ENCODE assay signal across 14 cellular contexts in the genomic region with DNA sequence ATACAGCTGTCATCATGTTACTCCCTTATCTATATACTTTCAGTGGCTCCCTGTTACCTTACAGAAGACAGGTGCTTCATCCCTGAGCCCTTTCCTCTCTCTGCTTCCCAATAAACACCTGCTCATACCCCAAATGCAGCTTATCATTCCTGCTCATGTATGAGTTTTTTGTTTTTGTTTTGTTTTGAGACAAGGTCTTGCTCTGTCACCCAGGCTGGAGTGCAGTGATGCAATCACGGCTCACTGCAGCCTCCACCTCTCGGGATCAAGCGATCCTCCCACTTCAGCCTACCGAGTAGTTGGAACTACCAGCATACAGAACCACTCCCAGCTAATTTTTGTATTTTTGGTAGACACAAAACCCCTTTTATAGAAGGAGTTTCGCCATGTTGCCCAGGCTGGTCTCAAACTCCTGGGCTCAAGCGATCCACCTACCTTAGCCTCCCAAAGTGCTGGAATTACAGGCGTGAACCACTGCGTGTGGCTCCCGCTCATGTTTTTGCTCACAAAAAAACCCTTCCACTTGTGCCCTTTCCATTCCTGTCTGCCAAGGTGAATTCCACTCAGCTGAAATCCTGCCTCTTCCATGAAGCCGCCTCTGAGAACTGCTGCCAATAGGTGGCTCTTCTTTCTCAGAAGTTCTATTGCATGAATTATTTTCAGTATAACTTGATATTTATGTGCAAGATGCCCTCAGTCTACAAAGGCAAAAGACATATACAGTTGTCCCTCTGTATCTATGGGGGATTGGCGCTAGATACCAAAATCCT. TPM values are rescaled to one million over a fixed set of nuclear protein-coding genes. Genes with fewer than 3 reads are reported as not detected.
A peak's percentile ranks its signal among the peaks of the same experiment; 100 is the strongest.
DNase-seq lines count a peak whose midpoint lies in the region; ATAC-seq, FAIRE-seq and TF ChIP-seq lines count a peak whose summit lies in the region.
"Had no signal": no experiment of that assay in that cellular context is flagged by ENCODE, and none has a peak within 500 bp of the region (broad histone marks: within the 10 kb centered on the region; RNA-seq: fewer than 3 reads in every experiment).

No MANE protein-coding gene starts in this region.

- POLR2A ChIA-PET in T-cell (lab: Charles Lee) = interaction anchor here (0.5 to 0.9 kb wide), 5 partner anchors 16 to 451 kb away, joined by 3 to 5 read pairs (median 3); a partner anchor contains a TSS

- peaks cover 2% of the 10 kb centered on the region for H3K9me3 Mint-ChIP-seq in natural killer cell treated with Interleukin-12 subunit alpha and Interleukin-12 subunit beta and Interleukin-15 and Interleukin-18, amount 100 ng/mL, for 72 hours
- H3K9me3 Mint-ChIP-seq in natural killer cell (no peaks in the 10 kb centered on the region), T-cell (no peaks in the 10 kb centered on the region)

- H3K4me1 Mint-ChIP-seq in natural killer cell treated with Interleukin-12 subunit alpha and Interleukin-12 subunit beta and Interleukin-15 and Interleukin-18, amount 100 ng/mL, for 72 hours (ENCODE audit: low read depth in 2 of 2) = peaks cover 40 to 44% of the 10 kb centered on the region in 2 donors
- H3K4me1 Mint-ChIP-seq in natural killer cell (peaks cover 20 to 21% of the 10 kb centered on the region in 2 donors), T-cell (peaks cover 63 to 74% (median 70%) of the 10 kb centered on the region in 3 donors)

- H3K27me3 Mint-ChIP-seq in natural killer cell treated with Interleukin-12 subunit alpha and Interleukin-12 subunit beta and Interleukin-15 and Interleukin-18, amount 100 ng/mL, for 72 hours = peaks cover 0 to 2% of the 10 kb centered on the region in 2 donors
- H3K27me3 Mint-ChIP-seq in natural killer cell (ENCODE audit: low read depth in 2 of 2) (no peaks in the 10 kb centered on the region), T-cell (no peaks in the 10 kb centered on the region)

- no peak for ATAC-seq in natural killer cell treated with Interleukin-12 subunit alpha and Interleukin-12 subunit beta and Interleukin-15 and Interleukin-18, amount 100 ng/mL, for 72 hours
- ATAC-seq in natural killer cell (no peak), T-cell (replicated peaks in 1 of 4) (no peak), HG03139 (IDR thresholded peaks at IDR 0.05; ENCODE audit: unreplicated experiment) (no peak), HG02885 (IDR thresholded peaks at IDR 0.05; ENCODE audit: poor library complexity, unreplicated experiment) (no peak), HG03196 (IDR thresholded peaks at IDR 0.05; ENCODE audit: unreplicated experiment) (no peak)
- ATAC-seq: body of pancreas, left colon had no signal

- CTCF ChIA-PET in T-cell (lab: Charles Lee) = interaction anchor here in 1 of 2 donors (1.0 kb wide), 1 partner anchor 15 kb away, joined by 3 read pairs; no protein-coding TSS in a partner anchor

- no peak overlapping the region for H3K4me3 ChIP-seq in fibroblast of villous mesenchyme (ENCODE audit: low read depth, low read length)
- H3K4me3 ChIP-seq: body of pancreas, uterus had no signal

- no peak for DNase-seq in natural killer cell treated with Interleukin-12 subunit alpha and Interleukin-12 subunit beta and Interleukin-15 and Interleukin-18, amount 100 ng/mL, for 72 hours (ENCODE audit: low spot score)
- no peak for DNase-seq in natural killer cell
- no peak for DNase-seq in T-cell
- no peak for DNase-seq in fibroblast of villous mesenchyme (ENCODE audit: low read depth)
- no peak for DNase-seq in GM19239 (ENCODE audit: insufficient read length, low spot score)
- DNase-seq: activated CD4-positive, alpha-beta T cell treated with anti-CD3 and anti-CD28 coated beads for 1 hour; Caco-2; left colon; NCI-H1417 treated with DMSO at 0.1 percent for 48 hours; uterus had no signal

- peak overlapping the region; percentile 31 to 66 for H3K27ac Mint-ChIP-seq in natural killer cell treated with Interleukin-12 subunit alpha and Interleukin-12 subunit beta and Interleukin-15 and Interleukin-18, amount 100 ng/mL, for 72 hours
- H3K27ac Mint-ChIP-seq in natural killer cell (no peak overlapping the region), T-cell (peak overlapping the region; percentile 78 to 83)

- TF ChIP-seq CTCF in natural killer cell (IDR thresholded peaks at IDR 0.05) (no peak), fibroblast of villous mesenchyme (IDR thresholded peaks at IDR 0.05; ENCODE audit: insufficient read depth, low read depth, low read length) (peak; percentile 29)

- peak overlapping the region; percentile 8 for H3K4me3 Mint-ChIP-seq in natural killer cell treated with Interleukin-12 subunit alpha and Interleukin-12 subunit beta and Interleukin-15 and Interleukin-18, amount 100 ng/mL, for 72 hours
- H3K4me3 Mint-ChIP-seq in natural killer cell (no peak overlapping the region), T-cell (peak overlapping the region in 1 of 3 donors; percentile 31)

- H3K36me3 Mint-ChIP-seq in natural killer cell treated with Interleukin-12 subunit alpha and Interleukin-12 subunit beta and Interleukin-15 and Interleukin-18, amount 100 ng/mL, for 72 hours = no peaks in the 10 kb centered on the region
- H3K36me3 Mint-ChIP-seq in natural killer cell = no peaks in the 10 kb centered on the region
- H3K36me3 Mint-ChIP-seq in T-cell = no peaks in the 10 kb centered on the region

- no peak for FAIRE-seq in GM19239 (lab: Jason Lieb, UNC)

- intact Hi-C loops in natural killer cell (cut with micrococcal nuclease) = no loop called here

RNA-seq across cellular contexts. Expression of a gene that starts 7.9 kb away (rescaled TPM):
- 100 to 1,000 TPM in 1 of 2 donors, 10 to 100 TPM in 1; 46.6 to 124 TPM for total RNA-seq in natural killer cell treated with Interleukin-12 subunit alpha and Interleukin-12 subunit beta and Interleukin-15 and Interleukin-18, amount 100 ng/mL, for 72 hours
- 1 to 10 TPM; 4.9 to 9.1 (median 8.5) TPM for total RNA-seq in natural killer cell
- total RNA-seq in T-cell = 10 to 100 TPM; 50.7 to 66.5 (median 61.9) TPM
- 4.7 and 10.0 TPM in 2 replicates for total RNA-seq in fibroblast of villous mesenchyme

RNA-seq across cellular contexts. Expression of a gene that starts 16.9 kb away (rescaled TPM):
- total RNA-seq in natural killer cell treated with Interleukin-12 subunit alpha and Interleukin-12 subunit beta and Interleukin-15 and Interleukin-18, amount 100 ng/mL, for 72 hours = 100 to 1,000 TPM; 216 to 262 TPM
- total RNA-seq in natural killer cell (100 to 1,000 TPM; 171 to 287 (median 189) TPM), T-cell (100 to 1,000 TPM; 163 to 277 (median 177) TPM), fibroblast of villous mesenchyme (5.5 and 5.6 TPM in 2 replicates)

RNA-seq across cellular contexts. Expression of a gene that starts 59.9 kb away (rescaled TPM):
- 1 to 10 TPM; 4.1 to 5.9 TPM for total RNA-seq in natural killer cell treated with Interleukin-12 subunit alpha and Interleukin-12 subunit beta and Interleukin-15 and Interleukin-18, amount 100 ng/mL, for 72 hours
- total RNA-seq in natural killer cell (1 to 10 TPM; 2.3 to 3.1 (median 2.9) TPM), T-cell (1 to 10 TPM; 3.0 to 4.3 (median 3.4) TPM), fibroblast of villous mesenchyme (2.2 and 2.6 TPM in 2 replicates)

Comparison
In these comparisons a context has a peak if more than half of its experiments do, and no peak if none do; other contexts are left out.
1. H3K27ac Mint-ChIP-seq: peak in natural killer cell treated with Interleukin-12 subunit alpha and Interleukin-12 subunit beta and Interleukin-15 and Interleukin-18, amount 100 ng/mL, for 72 hours (2 of 2) and T-cell (2 of 2); none in natural killer cell (0 of 2).
2. RNA of a gene that starts 16.9 kb away (total RNA-seq): 216 to 262 TPM in natural killer cell treated with Interleukin-12 subunit alpha and Interleukin-12 subunit beta and Interleukin-15 and Interleukin-18, amount 100 ng/mL, for 72 hours, 171 to 287 TPM in natural killer cell and 163 to 277 TPM in T-cell; 5.5 to 5.6 TPM in fibroblast of villous mesenchyme; every median in the first group is over 10 times any median in the second.